Comparison of ENCODE assay signal across 8 cellular contexts in the genomic region with DNA sequence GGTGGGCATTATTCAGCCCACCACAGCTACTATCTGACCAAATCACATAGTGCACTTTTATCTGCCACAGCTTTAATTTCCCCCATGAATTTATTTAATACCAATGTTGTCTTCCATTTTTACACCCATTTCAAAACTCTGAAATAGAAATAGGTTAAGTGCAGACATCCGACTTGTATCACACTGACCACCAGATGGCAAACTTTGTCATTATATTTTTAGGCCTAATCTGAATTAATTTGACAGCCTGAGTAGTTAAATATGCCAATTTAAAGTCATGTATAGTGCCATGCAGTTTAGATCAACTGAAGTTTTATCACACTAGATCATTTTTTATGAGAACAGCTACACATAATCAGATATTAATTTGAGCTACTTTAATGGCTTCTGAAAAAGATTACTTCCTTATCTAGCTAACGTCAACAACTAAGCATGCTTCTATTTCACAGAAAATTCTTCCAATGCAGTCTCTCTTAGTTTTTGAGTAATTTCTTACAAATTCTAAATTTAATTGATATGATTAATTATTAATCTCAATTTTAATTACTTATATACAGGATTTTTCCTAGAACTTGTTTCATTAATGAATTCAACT.
DNase-seq lines count a peak whose midpoint lies in the region; ATAC-seq and TF ChIP-seq lines count a peak whose summit lies in the region.

No MANE protein-coding gene starts in this region.

- no peaks in the 10 kb centered on the region for H3K27me3 ChIP-seq in left lung

- no peaks in the 10 kb centered on the region for H3K9me3 ChIP-seq in left lung

- H3K27ac ChIP-seq in left lung = no peak overlapping the region

- peak; percentile 2 for DNase-seq in COLO829 (ENCODE audit: low spot score)
- no peak for DNase-seq in left lung
- no peak for DNase-seq in activated naive CD4-positive, alpha-beta T cell (lab: John Stamatoyannopoulos, UW)
- DNase-seq in GM19240 (ENCODE audit: insufficient read length, low spot score) = no peak

- ATAC-seq in HG03175 (IDR thresholded peaks at IDR 0.05; ENCODE audit: unreplicated experiment) (peak; percentile 58), left lung (peak; percentile 39), HG02884 (IDR thresholded peaks at IDR 0.05; ENCODE audit: unreplicated experiment) (no peak), GM19467 (IDR thresholded peaks at IDR 0.05; ENCODE audit: unreplicated experiment) (no peak)

- no peak overlapping the region for H3K4me3 ChIP-seq in WI38 (ENCODE audit: low read depth, low read length)
- no peak overlapping the region for H3K4me3 ChIP-seq in left lung

- H3K36me3 ChIP-seq in left lung = no peaks in the 10 kb centered on the region

- TF ChIP-seq CTCF in WI38 (IDR thresholded peaks at IDR 0.05; ENCODE audit: low read depth, low read length) (peak; percentile 15; the same call in 1 of the 2 replicates), left lung (IDR thresholded peaks at IDR 0.05) (peak in 1 of 2 donors; percentile 31)

- H3K4me1 ChIP-seq in left lung = no peaks in the 10 kb centered on the region

- intact Hi-C loops in left lung (cut with DNase I) = no loop called here

Comparison
In these comparisons a context has a peak if more than half of its experiments do, and no peak if none do; other contexts are left out.
1. ATAC-seq: peak in HG03175 (single experiment) and left lung (single experiment); none in HG02884 (single experiment) and GM19467 (single experiment).